ENCODE assay signal across 8 cellular contexts in the genomic region with DNA sequence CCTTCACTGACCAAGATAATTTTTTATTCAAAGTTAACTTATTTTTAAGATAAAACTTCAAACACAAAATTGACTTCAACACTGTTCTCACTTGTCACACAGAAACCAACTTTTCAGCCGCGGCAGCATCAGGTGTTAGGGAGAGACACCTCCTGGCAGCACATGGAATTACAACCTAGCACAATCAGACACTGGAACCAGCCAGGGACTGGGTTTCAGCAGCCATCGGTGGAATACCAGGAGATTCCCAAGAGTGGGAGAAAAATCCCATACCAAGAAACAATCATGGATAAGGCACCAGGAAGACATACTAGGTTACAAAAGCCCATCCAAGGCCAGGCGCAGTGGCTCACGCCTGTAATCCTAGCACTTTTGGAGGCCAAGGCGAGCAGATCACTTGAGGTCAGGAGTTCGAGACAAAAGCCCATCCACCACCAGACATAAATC.
A peak's percentile ranks its signal among the peaks of the same experiment; 100 is the strongest.
DNase-seq lines count a peak whose midpoint lies in the region; ATAC-seq and TF ChIP-seq lines count a peak whose summit lies in the region.

No MANE protein-coding gene starts in this region.

- H3K4me3 ChIP-seq in right atrium auricular region (no peak overlapping the region), sigmoid colon (no peak overlapping the region)

- H3K4me1 ChIP-seq in right atrium auricular region: peaks cover 0 to 35% of the 10 kb centered on the region in 2 donors
- peaks cover 0 to 25% (median 16%) of the 10 kb centered on the region in 4 donors for H3K4me1 ChIP-seq in sigmoid colon

- H3K36me3 ChIP-seq in right atrium auricular region (no peaks in the 10 kb centered on the region), sigmoid colon (no peaks in the 10 kb centered on the region)

- peaks cover 10 to 16% (median 11%) of the 10 kb centered on the region in 3 donors for H3K4me1 Mint-ChIP-seq in T-cell

- H3K27me3 ChIP-seq in right atrium auricular region (no peaks in the 10 kb centered on the region), sigmoid colon (no peaks in the 10 kb centered on the region)

- H3K36me3 Mint-ChIP-seq in T-cell: no peaks in the 10 kb centered on the region

- WGBS in sigmoid colon, 2 donors: 53 to 57% methylated on average over 7 of the region's 7 CpGs

- TF ChIP-seq CTCF in GM12801 (IDR thresholded peaks at IDR 0.05; ENCODE audit: extremely low read depth, insufficient read length): peak; percentile 80
- TF ChIP-seq CTCF in right atrium auricular region (IDR thresholded peaks at IDR 0.05): peak; percentile 94 to 96
- peak; percentile 77 to 97 (median 95) for TF ChIP-seq CTCF in sigmoid colon (IDR thresholded peaks at IDR 0.05)

- H3K27me3 Mint-ChIP-seq in T-cell: peaks cover 28 to 30% of the 10 kb centered on the region in 2 donors

- CTCF ChIA-PET in T-cell (lab: Charles Lee): interaction anchor here (0.8 to 2.2 kb wide), 6 partner anchors 11 to 394 kb away, joined by 4 to 14 read pairs (median 6); no protein-coding TSS in a partner anchor

- peak; percentile 51 to 81 for DNase-seq in Kasumi-1 (lab: John Stamatoyannopoulos, UW)
- peak in 33 of 34 experiments; percentile 24 to 62 (median 53) for DNase-seq in T-cell
- peak; percentile 62 for DNase-seq in amniotic epithelial cell (ENCODE audit: low read depth)
- peak; percentile 89 for DNase-seq in right atrium auricular region (ENCODE audit: low spot score)
- DNase-seq in sigmoid colon: peak; percentile 90

- H3K27ac Mint-ChIP-seq in T-cell: no peak overlapping the region

- TF ChIP-seq EP300 in sigmoid colon (IDR thresholded peaks at IDR 0.05): no peak

- H3K9me3 ChIP-seq in right atrium auricular region (no peaks in the 10 kb centered on the region), sigmoid colon (no peaks in the 10 kb centered on the region)

- ATAC-seq in T-cell (replicated peaks in 1 of 4) (peak; percentile 53 to 77 (median 62)), GM18517 (IDR thresholded peaks at IDR 0.05; ENCODE audit: unreplicated experiment) (no peak), GM21619 (IDR thresholded peaks at IDR 0.05; ENCODE audit: unreplicated experiment) (no peak)

- no peak for TF ChIP-seq POLR2A in sigmoid colon (IDR thresholded peaks at IDR 0.05)

- H3K9me3 Mint-ChIP-seq in T-cell: no peaks in the 10 kb centered on the region

- H3K4me3 Mint-ChIP-seq in T-cell: no peak overlapping the region

- H3K27ac ChIP-seq in right atrium auricular region (no peak overlapping the region), sigmoid colon (no peak overlapping the region)

- intact Hi-C loops in sigmoid colon (cut with DNase I): loop anchor here (1.0 to 5.0 kb wide), 3 partner anchors 91 to 394 kb away; no protein-coding TSS in a partner anchor

- POLR2A ChIA-PET in T-cell (lab: Charles Lee): no interaction called here

Comparison
In these comparisons a context has a peak if more than half of its experiments do, and no peak if none do; other contexts are left out.
1. ATAC-seq: peak in T-cell (4 of 4); none in GM18517 (single experiment) and GM21619 (single experiment).
2. Peak in every context shown above with its lines, with median percentiles within 50 percentile points of each other: CTCF ChIP-seq and DNase-seq.